ENCODE assay signal across 1 cellular context in genomic region chr1:204925701-204926100, GRCh38.
TF ChIP-seq lines count a peak whose summit lies in the region.

No MANE protein-coding gene starts in this region.

TF ChIP-seq in H1, 55 proteins besides CTCF, POLR2A, EP300 and RAD21:
- no peak for TF ChIP-seq SRF (IDR thresholded peaks at IDR 0.05; ENCODE audit: low read depth, low read length)
- TF ChIP-seq POU5F1 (IDR thresholded peaks at IDR 0.05; ENCODE audit: low read depth, low read length) = no peak
- no peak for TF ChIP-seq TAF1 (IDR thresholded peaks at IDR 0.05; ENCODE audit: low read depth, low read length)
- no peak for TF ChIP-seq CHD1 (IDR thresholded peaks at IDR 0.05; ENCODE audit: low read depth, low read length)
- TF ChIP-seq GABPA (IDR thresholded peaks at IDR 0.05; ENCODE audit: borderline replicate concordance, insufficient read depth, low read length) = no peak
- no peak for TF ChIP-seq CBX5 (IDR thresholded peaks at IDR 0.05; ENCODE audit: low read depth, low read length)
- TF ChIP-seq GTF2F1 (IDR thresholded peaks at IDR 0.05; ENCODE audit: borderline replicate concordance, low read depth, low read length) = no peak
- TF ChIP-seq SIRT6 (IDR thresholded peaks at IDR 0.05; ENCODE audit: low read length) = no peak
- no peak for TF ChIP-seq NANOG (IDR thresholded peaks at IDR 0.05; ENCODE audit: insufficient read depth, low read depth, low read length, poor library complexity, severe bottlenecking)
TF ChIP-seq in H1: peak in this region for 0.
